9 cellular contexts compared by ENCODE assay signal in the genomic region with DNA sequence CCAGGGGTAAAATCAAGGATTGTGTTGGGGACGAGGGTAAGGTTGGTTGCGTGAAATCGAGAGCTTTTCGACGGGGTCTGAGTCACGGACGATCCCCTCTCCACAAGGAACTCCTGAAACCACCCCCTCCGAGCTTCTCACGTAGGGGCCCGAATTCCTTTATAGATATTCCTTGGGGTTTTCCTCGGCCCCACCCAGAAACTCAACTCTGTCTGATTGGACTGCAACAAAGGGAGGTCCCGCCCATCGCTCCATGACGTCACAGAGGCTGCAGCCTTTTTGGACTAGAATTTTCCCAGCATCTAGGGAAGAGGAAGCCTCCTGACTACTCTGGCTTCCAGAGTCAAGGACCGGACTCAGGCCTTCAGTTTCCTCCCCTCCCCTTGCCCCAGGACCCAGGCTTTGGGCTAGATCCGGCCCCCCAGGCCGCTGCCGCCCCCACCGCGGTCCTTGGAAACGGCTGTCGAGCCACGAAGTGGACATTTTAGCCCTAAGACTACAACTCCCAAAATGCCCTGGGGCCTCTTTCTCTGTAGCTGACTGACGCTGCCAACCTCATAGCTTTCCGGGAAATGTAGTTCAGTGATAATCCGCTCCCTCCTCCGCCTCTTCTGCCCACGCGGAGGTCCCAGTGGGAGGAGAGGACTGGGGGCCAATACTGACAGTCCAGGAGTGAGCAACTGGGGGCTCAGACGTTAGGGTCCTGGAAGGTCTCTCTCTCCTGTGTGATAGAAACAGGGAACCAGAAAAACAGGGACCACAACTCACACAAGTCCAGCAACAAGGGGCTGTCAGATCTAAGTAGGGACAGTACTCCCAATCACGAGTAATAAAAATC. TPM values are rescaled to one million over a fixed set of nuclear protein-coding genes. Genes with fewer than 3 reads are reported as not detected.
DNase-seq lines count a peak whose midpoint lies in the region; ATAC-seq and TF ChIP-seq lines count a peak whose summit lies in the region.
"Had no signal": no experiment of that assay in that cellular context is flagged by ENCODE, and none has a peak within 500 bp of the region (broad histone marks: within the 10 kb centered on the region; RNA-seq: fewer than 3 reads in every experiment).

TSS of gene IZUMO1 (minus strand) at position 172 of the 838 bp plus-strand sequence. CDS start 1,050 bp downstream, outside the sequence.

- intact Hi-C loops in dorsolateral prefrontal cortex (cut with DNase I): no loop called here

- TF ChIP-seq CTCF in AG09319 (IDR thresholded peaks at IDR 0.05; ENCODE audit: low read depth, low read length): no peak
- no peak for TF ChIP-seq CTCF in WI38 (IDR thresholded peaks at IDR 0.05; ENCODE audit: low read depth, low read length)
- TF ChIP-seq CTCF in dorsolateral prefrontal cortex (IDR thresholded peaks at IDR 0.05 in 54 of 56, conservative IDR thresholded peaks at IDR 0.05 in 2 of 56; ENCODE audit: low read depth in 1 of 56, partially characterized antibody in 56 of 56): peak in 4 of 56 donors; percentile 8 to 18 (median 16)

- H3K27me3 ChIP-seq in dorsolateral prefrontal cortex: peaks cover 0 to 16% (median 2%) of the 10 kb centered on the region in 45 donors

- DNase-seq in AG09319 (ENCODE audit: extremely low read depth, low read depth) (peak; percentile 55), HT1080 (ENCODE audit: low read depth) (peak; percentile 44), dorsolateral prefrontal cortex (peak; percentile 48 to 89 (median 78)), left lobe of liver (ENCODE audit: low spot score) (peak; percentile 68), KG1 (lab: John Stamatoyannopoulos, UW) (no peak)
- DNase-seq in stimulated activated CD4-positive, alpha-beta T cell treated with anti-CD3 and anti-CD28 coated beads, Interleukin-1b, Interleukin-23, amount 100 ng/mL, for 48 hours: peak; percentile 60

- H3K27ac ChIP-seq in dorsolateral prefrontal cortex: peak within 1 kb of the TSS in 56 of 59 donors; percentile 25 to 98 (median 84)
- H3K27ac ChIP-seq: neutrophil had no signal

- peak; percentile 80 for ATAC-seq in left lobe of liver
- ATAC-seq in HG03521 (IDR thresholded peaks at IDR 0.05; ENCODE audit: unreplicated experiment): no peak

- H3K4me3 ChIP-seq in WI38 (ENCODE audit: low read depth, low read length) (peak within 1 kb of the TSS; percentile 60), dorsolateral prefrontal cortex (peak within 1 kb of the TSS; percentile 26 to 67 (median 52))

RNA-seq across cellular contexts. Expression of gene IZUMO1, which starts in this region (rescaled TPM):
- total RNA-seq in HT1080 (2014; rRNA removed; shearing (Covaris generic)): not detected in 2 replicates
- not detected in 2 replicates for polyA plus RNA-seq in HT1080 (2015; cell fraction: cytosol; rRNA removed)
- not detected in 2 replicates for polyA plus RNA-seq in HT1080 (2015; cell fraction: nucleus; rRNA removed)
- 1 to 10 TPM in 75 of 120 experiments, under 1 TPM in 40, not detected in 5; 0.31 to 9.5 (median 1.3) TPM for total RNA-seq in dorsolateral prefrontal cortex
- total RNA-seq in left lobe of liver: not detected

Comparison
In these comparisons a context has a peak if more than half of its experiments do, and no peak if none do; other contexts are left out.
1. Peak in DNase-seq in HT1080; RNA of the gene not detected or under 1 TPM.
2. Peak in DNase-seq and ATAC-seq in left lobe of liver; RNA of the gene not detected or under 1 TPM.